Comparison of ENCODE assay signal across 19 cellular contexts in genomic region chr7:139976838-139977656, GRCh38.
DNase-seq lines count a peak whose midpoint lies in the region; ATAC-seq, FAIRE-seq and TF ChIP-seq lines count a peak whose summit lies in the region.
"Had no signal": no experiment of that assay in that cellular context is flagged by ENCODE, and none has a peak within 500 bp of the region (broad histone marks: within the 10 kb centered on the region; RNA-seq: fewer than 3 reads in every experiment).

No MANE protein-coding gene starts in this region.

- CTCF ChIA-PET in HepG2 (lab: Yijun Ruan, JAX; ENCODE audit: low intra/inter-chr PET ratio, low total read pairs) = no interaction called here
- CTCF ChIA-PET in K562 (lab: Yijun Ruan, JAX; ENCODE audit: low intra/inter-chr PET ratio) = interaction anchor here (0.6 kb wide), 1 partner anchor 1466 kb away, joined by 3 read pairs; no protein-coding TSS in a partner anchor

- H3K9me1 ChIP-seq in K562 (ENCODE audit: control insufficient read depth, insufficient read depth, low read length) = peaks cover 3% of the 10 kb centered on the region

- no peaks in the 10 kb centered on the region for H3K36me3 ChIP-seq in HepG2 (replicated peaks in 1 of 2; ENCODE audit: control insufficient read depth in 1 of 2, insufficient read depth in 2 of 2, low read length in 2 of 2)
- no peaks in the 10 kb centered on the region for H3K36me3 ChIP-seq in right lobe of liver
- H3K36me3 ChIP-seq in K562 (ENCODE audit: control insufficient read depth, insufficient read depth, low read length) = peaks cover 26% of the 10 kb centered on the region
- H3K36me3 ChIP-seq in kidney (ENCODE audit: control insufficient read depth in 1 of 2, insufficient read depth in 2 of 2, low read length in 2 of 2) = no peaks in the 10 kb centered on the region

- TF ChIP-seq RAD21 in HepG2 (CRISPR knock-in tag; IDR thresholded peaks at IDR 0.05) (no peak), K562 (CRISPR knock-in tag; conservative IDR thresholded peaks at IDR 0.05 in 1 of 2, IDR thresholded peaks at IDR 0.05 in 1 of 2) (peak in 1 of 2 experiments; percentile 10; a peak in 1 of 4 replicates)

- H3K27ac ChIP-seq in HepG2 (ENCODE audit: extremely low read length, insufficient read depth, low read length) (no peak overlapping the region), right lobe of liver (no peak overlapping the region), K562 (ENCODE audit: extremely low read depth, low read depth, low read length) (peak overlapping the region; percentile 54), kidney (ENCODE audit: low read depth in 2 of 2, low read length in 2 of 2) (no peak overlapping the region)
- H3K27ac ChIP-seq: A549, HL-60 had no signal

- in situ Hi-C loops in HepG2 (cut with HindIII; ENCODE audit: extremely low pct_ligation_motif_present, low pct_unique_long_range_greater_than_20kb) (no loop called here), K562 (cut with MboI) (no loop called here)

- H4K20me1 ChIP-seq in HepG2 (ENCODE audit: insufficient read depth, low read length) (no peaks in the 10 kb centered on the region), K562 (replicated peaks; ENCODE audit: control insufficient read depth, insufficient read depth, low read length) (peaks cover 2% of the 10 kb centered on the region; the same call in 1 of the 2 replicates)

- BruUV-seq in HepG2 (replicated peaks; lab: Mats Ljungman, UMichigan) = TSS peak; percentile 88
- BruUV-seq in K562 (replicated peaks; lab: Mats Ljungman, UMichigan) = TSS peak; percentile 78

- H2AFZ ChIP-seq in HepG2 (ENCODE audit: low read length) (peak overlapping the region; percentile 23), K562 (ENCODE audit: low read depth, low read length) (peak overlapping the region; percentile 98)

- peak overlapping the region; percentile 56; the same call in 1 of the 2 replicates for H3K9ac ChIP-seq in HepG2 (ENCODE audit: insufficient read depth, low read depth, low read length)
- H3K9ac ChIP-seq in K562 (ENCODE audit: insufficient read depth in 1 of 2, low read depth in 2 of 2, low read length in 2 of 2) = peak overlapping the region; percentile 56 to 75; a peak in 3 of 4 replicates
- H3K9ac ChIP-seq in kidney (ENCODE audit: low read length in 2 of 2) = no peak overlapping the region
- H3K9ac ChIP-seq: SK-N-SH had no signal

- 0 out of 4 replicates have a peak, but pooled peaks have one; percentile 35 to 41 for TF ChIP-seq POLR2A in HepG2 (IDR thresholded peaks at IDR 0.05; ENCODE audit: insufficient read depth in 1 of 2, low read depth in 2 of 2, low read length in 2 of 2)
- TF ChIP-seq POLR2A in right lobe of liver (IDR thresholded peaks at IDR 0.05) = no peak
- TF ChIP-seq POLR2A in K562 (conservative IDR thresholded peaks at IDR 0.05) = peak; percentile 98

- ATAC-seq in HepG2 (peak; percentile 39), right lobe of liver (no peak), K562 (peak; percentile 78), GM21367 (IDR thresholded peaks at IDR 0.05; ENCODE audit: unreplicated experiment) (no peak), GM19452 (IDR thresholded peaks at IDR 0.05; ENCODE audit: unreplicated experiment) (no peak)
- ATAC-seq: A549 had no signal

- H3K4me2 ChIP-seq in HepG2 (ENCODE audit: low read depth, low read length) (peak overlapping the region; percentile 48), K562 (ENCODE audit: insufficient read depth, low read length) (peak overlapping the region; percentile 83)
- H3K4me2 ChIP-seq: A549, SK-N-SH had no signal

- H3K4me3 ChIP-seq in HepG2 (replicated peaks in 1 of 3; ENCODE audit: insufficient read depth in 1 of 3, low read depth in 2 of 3, low read length in 3 of 3) (peak overlapping the region; percentile 33 to 51 (median 38); a peak in 5 of 6 replicates), right lobe of liver (no peak overlapping the region), K562 (peak overlapping the region; percentile 46), kidney (ENCODE audit: low read length in 2 of 2) (no peak overlapping the region)
- H3K4me3 ChIP-seq: A549 had no signal

- intact Hi-C loops in HepG2 (cut with micrococcal nuclease; ENCODE audit: unreplicated experiment) = no loop called here
- intact Hi-C loops in right lobe of liver (cut with DNase I) = no loop called here
- intact Hi-C loops in K562 (cut with micrococcal nuclease) = loop anchor here (2.0 kb wide), 2 partner anchors 60 to 72 kb away; no protein-coding TSS in a partner anchor
- intact Hi-C loops in kidney (cut with DNase I) = no loop called here

- FAIRE-seq in HepG2 (lab: Jason Lieb, UNC) (no peak), K562 (lab: Jason Lieb, UNC) (peak; percentile 87), kidney (lab: Jason Lieb, UNC) (no peak)
- FAIRE-seq: A549, HTR-8/SVneo had no signal

- no peak for TF ChIP-seq CTCF in HepG2 (CRISPR knock-in tag; IDR thresholded peaks at IDR 0.05)
- no peak for TF ChIP-seq CTCF in right lobe of liver (IDR thresholded peaks at IDR 0.05)
- peak in 1 of 3 experiments; percentile 21; a peak in 1 of 6 replicates for TF ChIP-seq CTCF in K562 (IDR thresholded peaks at IDR 0.05 in 2 of 3, conservative IDR thresholded peaks at IDR 0.05 in 1 of 3; ENCODE audit: insufficient read depth in 2 of 3, low read depth in 1 of 3, low read length in 3 of 3)
- no peak for TF ChIP-seq CTCF in kidney (IDR thresholded peaks at IDR 0.05; ENCODE audit: borderline replicate concordance, extremely low read depth, insufficient read depth)

- no peaks in the 10 kb centered on the region for H3K79me2 ChIP-seq in HepG2 (ENCODE audit: insufficient read depth, low read length)
- H3K79me2 ChIP-seq in K562 (ENCODE audit: control insufficient read depth, insufficient read depth, low read length) = peaks cover 38% of the 10 kb centered on the region

- H3K27me3 ChIP-seq in HepG2 (ENCODE audit: control insufficient read depth in 1 of 2, insufficient read depth in 2 of 2, low read length in 2 of 2) (peaks cover 0 to 8% of the 10 kb centered on the region in 2 experiments; a peak in 1 of 5 replicates), right lobe of liver (no peaks in the 10 kb centered on the region), K562 (ENCODE audit: control insufficient read depth in 2 of 2, insufficient read depth in 2 of 2, low read length in 2 of 2) (no peaks in the 10 kb centered on the region)

- H3K9me3 ChIP-seq in HepG2 (ENCODE audit: low read length) = no peaks in the 10 kb centered on the region
- no peaks in the 10 kb centered on the region for H3K9me3 ChIP-seq in right lobe of liver
- H3K9me3 ChIP-seq in K562 (replicated peaks; ENCODE audit: control insufficient read depth, insufficient read depth, low read depth, low read length) = peaks cover 2% of the 10 kb centered on the region; the same call in 1 of the 2 replicates
- no peaks in the 10 kb centered on the region for H3K9me3 ChIP-seq in kidney (ENCODE audit: control insufficient read depth in 1 of 2, low read length in 2 of 2)
- H3K9me3 ChIP-seq: A549, SK-N-SH had no signal

- H3K4me1 ChIP-seq in HepG2 (ENCODE audit: insufficient read depth, low read length) (no peaks in the 10 kb centered on the region), right lobe of liver (no peaks in the 10 kb centered on the region), K562 (replicated peaks in 1 of 2; ENCODE audit: control insufficient read depth in 2 of 2, insufficient read depth in 2 of 2, low read length in 2 of 2) (peaks cover 8 to 28% of the 10 kb centered on the region in 2 experiments; a peak in 4 of 5 replicates), kidney (ENCODE audit: control insufficient read depth in 1 of 2, insufficient read depth in 1 of 2, low read depth in 1 of 2, low read length in 2 of 2) (peaks cover 0 to 2% of the 10 kb centered on the region in 2 donors)
- H3K4me1 ChIP-seq: A549 had no signal

- 21% methylated on average over 16 of the region's 17 CpGs for WGBS in HepG2 (ENCODE audit: low lambda C conversion rate)
- WGBS in right lobe of liver (ENCODE audit: insufficient coverage, low coverage, low lambda C conversion rate, missing lambda C conversion rate) = 71% methylated on average over 11 of the region's 17 CpGs
- 11% methylated on average over 17 of the region's 17 CpGs for WGBS in K562 (ENCODE audit: insufficient coverage, low coverage, missing lambda C conversion rate)

- POLR2A ChIA-PET in HepG2 (lab: Yijun Ruan, JAX) (interaction anchor here (0.6 to 0.7 kb wide), 2 partner anchors 10 to 29 kb away, joined by 3 read pairs; no protein-coding TSS in a partner anchor), K562 (lab: Yijun Ruan, JAX) (interaction anchor here (0.5 to 5.8 kb wide), 23 partner anchors 8 to 488 kb away, joined by 3 to 76 read pairs (median 5); no protein-coding TSS in a partner anchor)

- DNase-seq in HepG2 (ENCODE audit: low spot score) (peak; percentile 15), right lobe of liver (no peak), HT1080 (ENCODE audit: low read depth) (peak; percentile 13), K562 (ENCODE audit: extremely low read depth in 1 of 4, low spot score in 3 of 4) (peak; percentile 51 to 86 (median 55)), kidney (no peak)
- DNase-seq: DMS79 treated with DMSO at 0.1 percent for 48 hours, H7, NCI-H1417, NCI-H187, NCI-H2107, NCI-H510A treated with DMSO at 0.1 percent for 48 hours, NCI-H774, SHP77, SK-N-SH had no signal

- TF ChIP-seq EP300 in HepG2 (IDR thresholded peaks at IDR 0.05; ENCODE audit: low read depth in 2 of 2, low read length in 2 of 2) = no peak
- TF ChIP-seq EP300 in HepG2 (CRISPR knock-in tag; IDR thresholded peaks at IDR 0.05; ENCODE audit: borderline replicate concordance) = no peak
- peak; percentile 30; the same call in 1 of the 2 replicates for TF ChIP-seq EP300 in K562 (IDR thresholded peaks at IDR 0.05; ENCODE audit: low read length)

TF ChIP-seq in HepG2, 621 proteins besides CTCF, POLR2A, EP300 and RAD21 (continues in another document):
- TF ChIP-seq THAP11 (CRISPR knock-in tag; IDR thresholded peaks at IDR 0.05) (peak; percentile 14; the same call in 1 of the 2 replicates), SAP130 (CRISPR knock-in tag; IDR thresholded peaks at IDR 0.05; ENCODE audit: low read depth) (peak; percentile 23; the same call in 1 of the 2 replicates), ZNF431 (CRISPR knock-in tag; IDR thresholded peaks at IDR 0.05; ENCODE audit: borderline replicate concordance, low read depth) (peak; percentile 83; the same call in 1 of the 2 replicates), SOX5 (CRISPR knock-in tag; IDR thresholded peaks at IDR 0.05; ENCODE audit: borderline replicate concordance) (0 out of 2 replicates have a peak, but pooled peaks have one; percentile 23), PHF8 (CRISPR knock-in tag; IDR thresholded peaks at IDR 0.05) (peak; percentile 51; the same call in 1 of the 2 replicates)

TF ChIP-seq in K562, 482 proteins besides CTCF, POLR2A, EP300 and RAD21 (continues in another document):
- TF ChIP-seq DNMT1 (IDR thresholded peaks at IDR 0.05) (0 out of 2 replicates have a peak, but pooled peaks have one; percentile 81), MXI1 (IDR thresholded peaks at IDR 0.05; ENCODE audit: low read depth, low read length) (no peak), SRSF7 (optimal IDR thresholded peaks at IDR 0.05; ENCODE audit: low read depth, low read length) (no peak), RFX1 (IDR thresholded peaks at IDR 0.05) (no peak)

Comparison
In these comparisons a context has a peak if more than half of its experiments do, and no peak if none do; other contexts are left out.
1. ATAC-seq: peak in HepG2 (single experiment) and K562 (single experiment); none in right lobe of liver (0 of 4), GM21367 (single experiment) and GM19452 (single experiment).
2. DNase-seq: peak in HepG2 (single experiment), HT1080 (single experiment) and K562 (4 of 4); none in right lobe of liver (0 of 3) and kidney (single experiment).
3. H3K4me3 ChIP-seq: peak in HepG2 (3 of 3) and K562 (single experiment); none in right lobe of liver (0 of 3) and kidney (0 of 2).
4. H3K9ac ChIP-seq: peak in HepG2 (single experiment) and K562 (2 of 2); none in kidney (0 of 2).
5. Of the 241 proteins assayed by ChIP-seq in both HepG2 and K562: peak only in HepG2: none; only in K562: AFF4, ARHGAP35, ARID2, ARNT, ATF3, ATF7 and 57 more; in both: CHD2, GABPB1, PHF8, POLR2A, ZFX, ZNF143 and 1 more; in neither: 150; mixed calls (peak in some experiments, not most) for 21.